Comparison of ENCODE assay signal across 18 cellular contexts in the genomic region with DNA sequence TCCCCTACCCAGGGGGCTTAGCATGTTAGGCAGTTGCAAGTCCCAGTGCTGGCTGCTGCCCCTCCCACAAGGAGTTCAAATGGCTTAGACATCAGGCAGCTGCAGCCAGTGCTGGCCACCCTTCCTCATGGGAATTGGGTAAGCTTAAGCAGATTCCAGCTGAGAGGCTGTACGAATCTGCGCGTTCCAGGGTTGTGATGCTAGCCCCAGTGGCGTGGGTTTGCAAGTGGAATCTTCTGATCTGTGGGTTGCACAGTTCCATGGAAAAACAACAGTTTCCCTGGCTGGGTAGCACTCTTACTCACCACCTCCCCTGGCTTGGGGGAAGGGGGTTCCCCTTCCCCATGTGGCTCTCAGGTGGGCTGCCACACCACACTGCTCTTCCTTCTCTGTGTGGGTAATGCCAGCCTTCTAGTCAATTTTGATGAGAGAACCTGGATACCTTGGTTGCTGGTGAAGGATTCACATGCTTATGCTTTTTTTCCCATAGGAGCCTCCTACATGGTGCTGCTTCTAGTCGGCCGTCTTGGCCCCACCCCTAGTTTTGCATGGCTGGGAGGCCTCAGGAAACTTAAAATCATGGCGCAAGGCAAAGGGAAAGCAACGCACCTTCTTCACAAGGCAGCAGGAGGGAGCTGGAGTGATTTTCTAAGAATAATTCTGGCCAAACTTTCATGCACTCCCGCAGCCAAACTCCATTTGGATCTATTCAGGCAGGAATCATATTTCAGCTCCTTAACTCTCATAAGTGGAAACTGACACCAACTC. TPM values are rescaled to one million over a fixed set of nuclear protein-coding genes. Genes with fewer than 3 reads are reported as not detected.
DNase-seq lines count a peak whose midpoint lies in the region; ATAC-seq and TF ChIP-seq lines count a peak whose summit lies in the region.
"Had no signal": no experiment of that assay in that cellular context is flagged by ENCODE, and none has a peak within 500 bp of the region (broad histone marks: within the 10 kb centered on the region; RNA-seq: fewer than 3 reads in every experiment).

No MANE protein-coding gene starts in this region.

- no peak overlapping the region for H3K4me3 Mint-ChIP-seq in nephron progenitor cell
- no peak overlapping the region for H3K4me3 Mint-ChIP-seq in T-cell
- H3K4me3 Mint-ChIP-seq: CD4-positive, alpha-beta memory T cell had no signal

- CTCF ChIA-PET in T-cell (lab: Charles Lee) = no interaction called here

- POLR2A ChIA-PET in T-cell (lab: Charles Lee) = no interaction called here

- H3K36me3 Mint-ChIP-seq in nephron progenitor cell (ENCODE audit: low read depth) = no peaks in the 10 kb centered on the region
- no peaks in the 10 kb centered on the region for H3K36me3 Mint-ChIP-seq in T-cell
- H3K36me3 Mint-ChIP-seq: CD4-positive, alpha-beta memory T cell had no signal

- in situ Hi-C loops in brain microvascular endothelial cell (cut with HindIII; ENCODE audit: low pct_ligation_motif_present, low sequenced_read_pairs) = no loop called here

- H3K4me1 Mint-ChIP-seq in nephron progenitor cell = peaks cover 10% of the 10 kb centered on the region
- H3K4me1 Mint-ChIP-seq in T-cell = no peaks in the 10 kb centered on the region
- H3K4me1 Mint-ChIP-seq: CD4-positive, alpha-beta memory T cell had no signal

- no peaks in the 10 kb centered on the region for H3K36me3 ChIP-seq in brain microvascular endothelial cell (replicated peaks)
- H3K36me3 ChIP-seq: lower lobe of right lung, neutrophil had no signal

- H3K4me3 ChIP-seq in brain microvascular endothelial cell (ENCODE audit: low read depth, low read length) = no peak overlapping the region
- H3K4me3 ChIP-seq: lower lobe of right lung, testis had no signal

- H3K27ac Mint-ChIP-seq in nephron progenitor cell = no peak overlapping the region
- H3K27ac Mint-ChIP-seq in T-cell = no peak overlapping the region
- H3K27ac Mint-ChIP-seq: CD4-positive, alpha-beta memory T cell had no signal

- no peak for TF ChIP-seq CTCF in brain microvascular endothelial cell (IDR thresholded peaks at IDR 0.05; ENCODE audit: low read depth, low read length, missing control alignments)
- no peak for TF ChIP-seq CTCF in nephron progenitor cell (IDR thresholded peaks at IDR 0.05)

- ATAC-seq in GM18867 (IDR thresholded peaks at IDR 0.05; ENCODE audit: unreplicated experiment) (no peak), T-cell (replicated peaks in 1 of 4) (no peak), HG03095 (IDR thresholded peaks at IDR 0.05; ENCODE audit: unreplicated experiment) (no peak)
- ATAC-seq: lower lobe of right lung had no signal

- peak; percentile 12 to 82 (median 70) for DNase-seq in NCI-H1417 (lab: John Stamatoyannopoulos, UW)
- no peak for DNase-seq in NCI-H1417 treated with DMSO at 0.1 percent for 48 hours (lab: John Stamatoyannopoulos, UW)
- peak; percentile 82 for DNase-seq in NCI-H1105 treated with DMSO at 0.1 percent for 48 hours (lab: John Stamatoyannopoulos, UW)
- DNase-seq in brain microvascular endothelial cell = peak; percentile 6
- DNase-seq in nephron progenitor cell = peak; percentile 3
- no peak for DNase-seq in T-cell
- DNase-seq: activated naive CD4-positive, alpha-beta T cell treated with anti-CD3 and anti-CD28 coated beads, Interleukin-2, amount 50 U/mL, for 16 hours; CD4-positive, alpha-beta memory T cell; GF-D8; hippocampal formation; lower lobe of right lung; NCI-H774; SHP77 treated with DMSO at 0.1 percent for 48 hours; testis had no signal

- H3K9me3 Mint-ChIP-seq in nephron progenitor cell (peaks cover 24% of the 10 kb centered on the region), T-cell (no peaks in the 10 kb centered on the region)
- H3K9me3 Mint-ChIP-seq: CD4-positive, alpha-beta memory T cell had no signal

- peaks cover 2% of the 10 kb centered on the region for H3K27me3 ChIP-seq in brain microvascular endothelial cell (replicated peaks)
- H3K27me3 ChIP-seq: testis had no signal

- no peak overlapping the region for H3K27ac ChIP-seq in brain microvascular endothelial cell
- H3K27ac ChIP-seq: 22Rv1, lower lobe of right lung, neutrophil, testis had no signal

- peaks cover 18% of the 10 kb centered on the region for H3K27me3 Mint-ChIP-seq in nephron progenitor cell (ENCODE audit: low read depth, poor library complexity)
- H3K27me3 Mint-ChIP-seq in T-cell = peaks cover 20 to 23% of the 10 kb centered on the region in 2 donors

RNA-seq across cellular contexts. Expression of a gene that starts 13.0 kb away (rescaled TPM):
- 1 to 10 TPM; 1.9 to 3.9 (median 2.7) TPM for total RNA-seq in T-cell

RNA-seq across cellular contexts. Expression of a gene that starts 13.0 kb away (rescaled TPM):
- total RNA-seq in T-cell = 10 to 100 TPM; 24.7 to 35.7 (median 29.9) TPM

RNA-seq across cellular contexts. Expression of a gene that starts 14.1 kb away (rescaled TPM):
- 10 to 100 TPM; 77.8 to 94.1 (median 85.5) TPM for total RNA-seq in T-cell

RNA-seq across cellular contexts. Expression of a gene that starts 36.5 kb away (rescaled TPM):
- 10 to 100 TPM; 17.6 to 30.7 (median 26.2) TPM for total RNA-seq in T-cell

RNA-seq across cellular contexts. Expression of a gene that starts 36.6 kb away (rescaled TPM):
- 10 to 100 TPM; 39.7 to 71.5 (median 52.5) TPM for total RNA-seq in T-cell

Comparison
In these comparisons a context has a peak if more than half of its experiments do, and no peak if none do; other contexts are left out.
1. DNase-seq: peak in NCI-H1417 (3 of 3), NCI-H1105 treated with DMSO at 0.1 percent for 48 hours (single experiment), brain microvascular endothelial cell (single experiment) and nephron progenitor cell (single experiment); none in NCI-H1417 treated with DMSO at 0.1 percent for 48 hours (single experiment) and T-cell (0 of 34).